Comparison of ENCODE assay signal across 19 cellular contexts in genomic region chr10:5963591-5963990, GRCh38. TPM values are rescaled to one million over a fixed set of nuclear protein-coding genes. Genes with fewer than 3 reads are reported as not detected.
DNase-seq lines count a peak whose midpoint lies in the region; ATAC-seq and TF ChIP-seq lines count a peak whose summit lies in the region.
"Had no signal": no experiment of that assay in that cellular context is flagged by ENCODE, and none has a peak within 500 bp of the region (broad histone marks: within the 10 kb centered on the region; RNA-seq: fewer than 3 reads in every experiment).

No MANE protein-coding gene starts in this region.

- no peaks in the 10 kb centered on the region for H3K9me3 ChIP-seq in heart right ventricle
- no peaks in the 10 kb centered on the region for H3K9me3 ChIP-seq in endodermal cell (ENCODE audit: control insufficient read depth, low read length)
- H3K9me3 ChIP-seq in lower lobe of right lung, result no peaks in the 10 kb centered on the region
- H3K9me3 ChIP-seq in naive thymus-derived CD4-positive, alpha-beta T cell (ENCODE audit: control insufficient read depth in 2 of 3, low read length in 3 of 3), result no peaks in the 10 kb centered on the region
- H3K9me3 ChIP-seq: BLaER1 treated with 17β-estradiol and CSF1 and Interleukin-3, amounts not matched to agents 10 nM and 100 nM had no signal

- POLR2A ChIA-PET in naive thymus-derived CD4-positive, alpha-beta T cell (lab: Charles Lee), result no interaction called here

- H3K4me3 Mint-ChIP-seq in endodermal cell, result no peak overlapping the region
- H3K4me3 Mint-ChIP-seq in naive thymus-derived CD4-positive, alpha-beta T cell, result no peak overlapping the region
- H3K4me3 Mint-ChIP-seq: B cell; CD8-positive, alpha-beta T cell; HFFc6 had no signal

- CTCF ChIA-PET in naive thymus-derived CD4-positive, alpha-beta T cell (lab: Charles Lee), result no interaction called here

- no peaks in the 10 kb centered on the region for H3K9me3 Mint-ChIP-seq in endodermal cell
- H3K9me3 Mint-ChIP-seq in naive thymus-derived CD4-positive, alpha-beta T cell, result no peaks in the 10 kb centered on the region
- H3K9me3 Mint-ChIP-seq: CD8-positive, alpha-beta T cell; HFFc6 had no signal

- no peaks in the 10 kb centered on the region for H3K27me3 ChIP-seq in heart right ventricle
- no peaks in the 10 kb centered on the region for H3K27me3 ChIP-seq in endodermal cell (ENCODE audit: control insufficient read depth, insufficient read depth, low read length, poor library complexity, severe bottlenecking)
- no peaks in the 10 kb centered on the region for H3K27me3 ChIP-seq in lower lobe of right lung (ENCODE audit: low read depth)
- no peaks in the 10 kb centered on the region for H3K27me3 ChIP-seq in naive thymus-derived CD4-positive, alpha-beta T cell (ENCODE audit: control insufficient read depth in 2 of 2, insufficient read depth in 2 of 2, low read length in 2 of 2)
- H3K27me3 ChIP-seq: BLaER1 treated with 17β-estradiol and CSF1 and Interleukin-3, amounts not matched to agents 10 nM and 100 nM had no signal

- ATAC-seq in heart right ventricle (no peak), lower lobe of right lung (no peak), sciatic nerve (no peak), GM21526 (IDR thresholded peaks at IDR 0.05; ENCODE audit: low FRiP score, unreplicated experiment) (no peak)
- no peak for ATAC-seq in naive thymus-derived CD4-positive, alpha-beta T cell
- ATAC-seq: CD8-positive, alpha-beta T cell; HCT116 had no signal

- intact Hi-C loops in cardiac septum (cut with DNase I) (no loop called here), heart right ventricle (cut with DNase I) (no loop called here), lower lobe of right lung (cut with DNase I) (no loop called here), sciatic nerve (cut with DNase I) (no loop called here)
- intact Hi-C loops in naive thymus-derived CD4-positive, alpha-beta T cell (cut with micrococcal nuclease), result no loop called here

- H3K27ac ChIP-seq in heart right ventricle (no peak overlapping the region), endodermal cell (ENCODE audit: low read depth, low read length) (no peak overlapping the region), lower lobe of right lung (no peak overlapping the region)
- no peak overlapping the region for H3K27ac ChIP-seq in naive thymus-derived CD4-positive, alpha-beta T cell (ENCODE audit: low read depth, low read length)
- H3K27ac ChIP-seq: BLaER1 treated with 17β-estradiol and CSF1 and Interleukin-3, amounts not matched to agents 10 nM and 100 nM had no signal

- H3K4me1 ChIP-seq in heart right ventricle (no peaks in the 10 kb centered on the region), endodermal cell (ENCODE audit: control insufficient read depth, insufficient read depth, low read length) (no peaks in the 10 kb centered on the region), lower lobe of right lung (no peaks in the 10 kb centered on the region)
- H3K4me1 ChIP-seq in naive thymus-derived CD4-positive, alpha-beta T cell (ENCODE audit: control insufficient read depth in 2 of 2, insufficient read depth in 2 of 2, low read length in 2 of 2), result no peaks in the 10 kb centered on the region
- H3K4me1 ChIP-seq: BLaER1 treated with 17β-estradiol and CSF1 and Interleukin-3, amounts not matched to agents 10 nM and 100 nM had no signal

- no peak overlapping the region for H3K27ac Mint-ChIP-seq in endodermal cell
- no peak overlapping the region for H3K27ac Mint-ChIP-seq in naive thymus-derived CD4-positive, alpha-beta T cell
- H3K27ac Mint-ChIP-seq: B cell; CD8-positive, alpha-beta T cell; HFFc6 had no signal

- H3K36me3 Mint-ChIP-seq in endodermal cell (ENCODE audit: low read depth), result no peaks in the 10 kb centered on the region
- peaks cover 0 to 21% (median 11%) of the 10 kb centered on the region in 5 donors for H3K36me3 Mint-ChIP-seq in naive thymus-derived CD4-positive, alpha-beta T cell

- H3K9ac ChIP-seq in endodermal cell (ENCODE audit: extremely low read depth, low read length, poor library complexity, severe bottlenecking), result no peak overlapping the region
- H3K9ac ChIP-seq: BLaER1 treated with 17β-estradiol and CSF1 and Interleukin-3, amounts not matched to agents 10 nM and 100 nM had no signal

- DNase-seq in cardiac septum (ENCODE audit: low spot score), result peak; percentile 47
- DNase-seq in heart right ventricle, result no peak
- DNase-seq in endodermal cell, result peak; percentile 24
- peak; percentile 10 for DNase-seq in lower lobe of right lung
- DNase-seq in sciatic nerve (ENCODE audit: low spot score), result peak; percentile 44
- no peak for DNase-seq in NCI-H146 treated with DMSO at 0.1 percent for 48 hours (lab: John Stamatoyannopoulos, UW; ENCODE audit: unreplicated experiment)
- DNase-seq in naive thymus-derived CD4-positive, alpha-beta T cell, result no peak
- DNase-seq: 8988T; Calu3; CD8-positive, alpha-beta T cell; DMS79 treated with DMSO at 0.1 percent for 48 hours; GF-D8; GOT3; H7; HFFc6 had no signal

- no peak for TF ChIP-seq CTCF in heart right ventricle (IDR thresholded peaks at IDR 0.05)
- no peak for TF ChIP-seq CTCF in endodermal cell (conservative IDR thresholded peaks at IDR 0.05)
- no peak for TF ChIP-seq CTCF in lower lobe of right lung (IDR thresholded peaks at IDR 0.05)

- H3K4me3 ChIP-seq in heart right ventricle, result no peak overlapping the region
- H3K4me3 ChIP-seq in endodermal cell (ENCODE audit: low read length), result no peak overlapping the region
- no peak overlapping the region for H3K4me3 ChIP-seq in lower lobe of right lung
- no peak overlapping the region for H3K4me3 ChIP-seq in naive thymus-derived CD4-positive, alpha-beta T cell (ENCODE audit: low read length)
- H3K4me3 ChIP-seq: BLaER1 treated with 17β-estradiol and CSF1 and Interleukin-3, amounts not matched to agents 10 nM and 100 nM had no signal

- 89 to 90% methylated on average over 10 of the region's 10 CpGs for WGBS in heart right ventricle, 2 donors
- WGBS in endodermal cell (ENCODE audit: insufficient coverage in 1 of 2, insufficient read length in 1 of 2), 2 experiments, result 88 to 92% methylated on average over 9 to 10 of the region's 10 CpGs

- no peaks in the 10 kb centered on the region for H3K4me1 Mint-ChIP-seq in endodermal cell
- H3K4me1 Mint-ChIP-seq in naive thymus-derived CD4-positive, alpha-beta T cell, result peaks cover 0 to 5% (median 0%) of the 10 kb centered on the region in 7 donors
- H3K4me1 Mint-ChIP-seq: B cell had no signal

- H3K36me3 ChIP-seq in heart right ventricle (peaks cover 0 to 96% (median 13%) of the 10 kb centered on the region in 9 donors), endodermal cell (ENCODE audit: control insufficient read depth, insufficient read depth, low read length) (no peaks in the 10 kb centered on the region), lower lobe of right lung (peaks cover 74% of the 10 kb centered on the region)
- peaks cover 0 to 24% (median 6%) of the 10 kb centered on the region in 3 experiments for H3K36me3 ChIP-seq in naive thymus-derived CD4-positive, alpha-beta T cell (ENCODE audit: control insufficient read depth in 2 of 3, insufficient read depth in 3 of 3, low read length in 3 of 3)

- no peaks in the 10 kb centered on the region for H3K27me3 Mint-ChIP-seq in endodermal cell (ENCODE audit: insufficient read depth)
- no peaks in the 10 kb centered on the region for H3K27me3 Mint-ChIP-seq in naive thymus-derived CD4-positive, alpha-beta T cell
- H3K27me3 Mint-ChIP-seq: B cell had no signal

RNA-seq across cellular contexts. Expression of gene IL15RA, which starts 13.8 kb away (rescaled TPM):
- 3.9 TPM for total RNA-seq in cardiac septum
- total RNA-seq in heart right ventricle, result 10 to 100 TPM in 3 of 10 donors, 1 to 10 TPM in 7; 3.5 to 21.0 (median 5.6) TPM
- polyA plus RNA-seq in heart right ventricle, result 10 to 100 TPM; 11.7 to 18.7 TPM
- under 1 TPM; 0.35 to 0.37 TPM for total RNA-seq in endodermal cell
- not detected for polyA plus RNA-seq in endodermal cell (2013, experiment 1 of 2)
- polyA plus RNA-seq in endodermal cell (2013, experiment 2 of 2), result not detected
- total RNA-seq in lower lobe of right lung, result 28.5 TPM
- total RNA-seq in sciatic nerve, result 9.6 TPM
- total RNA-seq in naive thymus-derived CD4-positive, alpha-beta T cell, result 10 to 100 TPM in 1 of 5 experiments, 1 to 10 TPM in 4; 3.5 to 24.9 (median 5.6) TPM
- polyA plus RNA-seq in naive thymus-derived CD4-positive, alpha-beta T cell, result 1 to 10 TPM; 2.9 to 7.6 TPM

Comparison
In these comparisons a context has a peak if more than half of its experiments do, and no peak if none do; other contexts are left out.
1. DNase-seq: peak in cardiac septum (single experiment), endodermal cell (single experiment), lower lobe of right lung (single experiment) and sciatic nerve (single experiment); none in heart right ventricle (0 of 2), NCI-H146 treated with DMSO at 0.1 percent for 48 hours (single experiment) and naive thymus-derived CD4-positive, alpha-beta T cell (0 of 9).